1 cellular context compared by ENCODE assay signal in genomic region chr19:7806876-7807275, GRCh38.
TF ChIP-seq lines count a peak whose summit lies in the region.

No MANE protein-coding gene starts in this region.

TF ChIP-seq in GM12878, 131 proteins besides CTCF, POLR2A, EP300 and RAD21:
- TF ChIP-seq IRF5 (IDR thresholded peaks at IDR 0.05; ENCODE audit: borderline replicate concordance) (no peak), FOXK2 (IDR thresholded peaks at IDR 0.05) (no peak), MEF2A (IDR thresholded peaks at IDR 0.05; ENCODE audit: insufficient read depth, low read depth, low read length) (no peak), CHD4 (IDR thresholded peaks at IDR 0.05) (no peak), RFX5 (IDR thresholded peaks at IDR 0.05; ENCODE audit: low read depth, low read length) (no peak), RB1 (IDR thresholded peaks at IDR 0.05; ENCODE audit: borderline replicate concordance) (no peak), CEBPB (IDR thresholded peaks at IDR 0.05; ENCODE audit: borderline replicate concordance in 1 of 2, low read depth in 2 of 2, low read length in 2 of 2) (no peak)
